1 cellular context compared by ENCODE assay signal in the genomic region with DNA sequence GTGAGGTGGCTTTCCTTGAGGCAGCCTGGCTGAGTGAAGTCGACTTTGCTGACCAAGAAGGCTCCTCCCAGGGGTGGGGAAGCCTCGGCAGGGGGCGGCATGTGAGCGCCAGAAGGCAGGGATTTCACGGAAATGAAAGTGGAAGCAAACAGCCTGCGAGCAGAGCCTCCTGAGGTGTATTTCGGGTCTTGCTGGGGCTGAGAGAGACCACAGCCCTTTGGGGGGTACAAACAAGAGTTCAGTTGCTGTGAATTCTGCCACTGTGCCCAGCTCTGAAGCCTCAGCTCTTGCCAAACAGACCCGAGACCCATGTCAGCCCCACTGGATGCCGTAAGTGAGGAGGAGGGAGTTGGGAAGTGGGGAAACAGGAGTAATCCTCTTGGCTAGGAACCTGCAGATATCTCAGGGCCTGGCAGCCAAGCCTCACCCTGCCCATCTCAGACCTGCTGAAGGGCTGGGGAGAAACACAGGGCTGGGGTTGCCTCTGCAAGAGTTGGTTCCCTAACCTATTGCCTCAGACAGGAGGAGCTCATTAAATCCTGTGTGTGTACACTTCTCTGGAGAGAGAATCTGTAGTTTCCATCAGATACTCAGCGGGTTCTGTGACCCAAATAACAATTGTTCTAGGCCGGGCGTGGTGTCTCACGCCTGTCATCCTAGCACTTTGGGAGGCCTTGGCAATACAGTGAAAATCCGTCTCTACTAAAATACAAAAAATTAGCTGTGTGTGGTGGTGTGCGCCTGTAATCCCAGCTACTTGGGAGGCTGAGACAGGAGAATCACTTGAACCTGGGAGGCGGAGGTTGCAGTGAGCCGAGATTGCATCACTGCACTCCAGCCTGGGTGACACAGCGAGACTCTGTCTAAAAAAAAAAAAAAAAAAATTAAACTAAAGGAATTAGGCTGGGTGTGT.
TF ChIP-seq lines count a peak whose summit lies in the region.

A gene (plus strand): TSS at position 146 of the 913 bp plus-strand sequence. CDS start 164 bp downstream, at position 310.

TF ChIP-seq in K562, 482 proteins besides CTCF, POLR2A, EP300 and RAD21 (continued from another document and continues in another):
- TF ChIP-seq, protein P1, sequence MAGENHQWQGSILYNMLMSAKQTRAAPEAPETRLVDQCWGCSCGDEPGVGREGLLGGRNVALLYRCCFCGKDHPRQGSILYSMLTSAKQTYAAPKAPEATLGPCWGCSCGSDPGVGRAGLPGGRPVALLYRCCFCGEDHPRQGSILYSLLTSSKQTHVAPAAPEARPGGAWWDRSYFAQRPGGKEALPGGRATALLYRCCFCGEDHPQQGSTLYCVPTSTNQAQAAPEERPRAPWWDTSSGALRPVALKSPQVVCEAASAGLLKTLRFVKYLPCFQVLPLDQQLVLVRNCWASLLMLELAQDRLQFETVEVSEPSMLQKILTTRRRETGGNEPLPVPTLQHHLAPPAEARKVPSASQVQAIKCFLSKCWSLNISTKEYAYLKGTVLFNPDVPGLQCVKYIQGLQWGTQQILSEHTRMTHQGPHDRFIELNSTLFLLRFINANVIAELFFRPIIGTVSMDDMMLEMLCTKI (IDR thresholded peaks at IDR 0.05; ENCODE audit: partially characterized antibody): no peak
- TF ChIP-seq ZNF41 (CRISPR knock-in tag; conservative IDR thresholded peaks at IDR 0.05) (no peak), ZKSCAN8 (CRISPR knock-in tag; IDR thresholded peaks at IDR 0.05) (no peak), ZNF785 (CRISPR knock-in tag; IDR thresholded peaks at IDR 0.05) (no peak), KDM2B (CRISPR knock-in tag; IDR thresholded peaks at IDR 0.05) (no peak), CREB1 (IDR thresholded peaks at IDR 0.05) (no peak), CREB1 (CRISPR knock-in tag; IDR thresholded peaks at IDR 0.05) (no peak), ARID1B (IDR thresholded peaks at IDR 0.05) (no peak), SMARCA4 (IDR thresholded peaks at IDR 0.05) (no peak), TCFL5 (CRISPR knock-in tag; conservative IDR thresholded peaks at IDR 0.05) (no peak), SPI1 (IDR thresholded peaks at IDR 0.05; ENCODE audit: borderline replicate concordance, low read depth, low read length) (no peak), HCFC1 (IDR thresholded peaks at IDR 0.05; ENCODE audit: low read depth, low read length) (peak; percentile 37; the same call in 1 of the 2 replicates), ADNP (tag; IDR thresholded peaks at IDR 0.05) (0 out of 2 replicates have a peak, but pooled peaks have one; percentile 48), RBM14 (IDR thresholded peaks at IDR 0.05; ENCODE audit: borderline replicate concordance, insufficient read depth, low read depth, low read length) (no peak), MECOM (CRISPR knock-in tag; IDR thresholded peaks at IDR 0.05) (no peak), PHF8 (IDR thresholded peaks at IDR 0.05; ENCODE audit: borderline replicate concordance, low read length) (peak; percentile 55; the same call in 1 of the 2 replicates), NCOA4 (IDR thresholded peaks at IDR 0.05; ENCODE audit: partially characterized antibody) (no peak), CAMTA2 (CRISPR knock-in tag; conservative IDR thresholded peaks at IDR 0.05) (no peak), HNRNPL (IDR thresholded peaks at IDR 0.05; ENCODE audit: low read depth, low read length) (no peak), ZFX (CRISPR knock-in tag; IDR thresholded peaks at IDR 0.05) (no peak), ZNF354B (CRISPR knock-in tag; IDR thresholded peaks at IDR 0.05) (no peak), U2AF1 (optimal IDR thresholded peaks at IDR 0.05; ENCODE audit: low read depth, low read length) (no peak), NCOR1 (IDR thresholded peaks at IDR 0.05) (no peak), MTA1 (IDR thresholded peaks at IDR 0.05; ENCODE audit: borderline replicate concordance) (no peak), BHLHE40 (IDR thresholded peaks at IDR 0.05; ENCODE audit: low read length) (peak; percentile 84), STAT5A (IDR thresholded peaks at IDR 0.05; ENCODE audit: borderline replicate concordance, low read length) (no peak), ZNF717 (CRISPR knock-in tag; IDR thresholded peaks at IDR 0.05) (no peak), SNRNP70 (optimal IDR thresholded peaks at IDR 0.05; ENCODE audit: low read depth, low read length) (no peak), CHD1 (IDR thresholded peaks at IDR 0.05; ENCODE audit: low read length) (no peak), TRIM24 (IDR thresholded peaks at IDR 0.05) (peak; percentile 78; a peak in 3 of 4 replicates), ESRRA (IDR thresholded peaks at IDR 0.05; ENCODE audit: borderline replicate concordance, low read depth) (peak; percentile 15; the same call in 1 of the 2 replicates), TAF1 (IDR thresholded peaks at IDR 0.05; ENCODE audit: control insufficient read depth, extremely low read depth, insufficient read depth, low read length, severe bottlenecking) (no peak), CREM (IDR thresholded peaks at IDR 0.05; ENCODE audit: low read depth) (0 out of 2 replicates have a peak, but pooled peaks have one; percentile 32), SAP30 (IDR thresholded peaks at IDR 0.05; ENCODE audit: borderline replicate concordance, insufficient read depth, low read depth, low read length, poor library complexity, severe bottlenecking) (peak; percentile 9), RBM22 (IDR thresholded peaks at IDR 0.05; ENCODE audit: low read depth, low read length, poor library complexity, severe bottlenecking) (no peak), ZFP1 (CRISPR knock-in tag; IDR thresholded peaks at IDR 0.05) (no peak), ZBTB8A (IDR thresholded peaks at IDR 0.05; ENCODE audit: partially characterized antibody) (no peak), ZNF24 (IDR thresholded peaks at IDR 0.05) (no peak), GABPB2 (CRISPR knock-in tag; conservative IDR thresholded peaks at IDR 0.05) (no peak), SMC3 (conservative IDR thresholded peaks at IDR 0.05; ENCODE audit: insufficient read depth, low read depth, low read length) (0 out of 2 replicates have a peak, but pooled peaks have one; percentile 35), ATF1 (CRISPR knock-in tag; IDR thresholded peaks at IDR 0.05) (no peak), ATF1 (tag; IDR thresholded peaks at IDR 0.05) (0 out of 2 replicates have a peak, but pooled peaks have one; percentile 18), MEIS2 (IDR thresholded peaks at IDR 0.05; ENCODE audit: partially characterized antibody) (no peak), DACH1 (IDR thresholded peaks at IDR 0.05; ENCODE audit: partially characterized antibody) (no peak), ZSCAN29 (IDR thresholded peaks at IDR 0.05) (no peak), ZNF764 (CRISPR knock-in tag; IDR thresholded peaks at IDR 0.05; ENCODE audit: low read depth) (no peak), RFX5 (IDR thresholded peaks at IDR 0.05; ENCODE audit: low read depth, low read length) (no peak), ETV1 (tag; conservative IDR thresholded peaks at IDR 0.05; ENCODE audit: low read depth) (no peak), CTBP1 (IDR thresholded peaks at IDR 0.05; ENCODE audit: borderline replicate concordance) (peak; percentile 32; the same call in 1 of the 2 replicates)
- TF ChIP-seq, protein P2, sequence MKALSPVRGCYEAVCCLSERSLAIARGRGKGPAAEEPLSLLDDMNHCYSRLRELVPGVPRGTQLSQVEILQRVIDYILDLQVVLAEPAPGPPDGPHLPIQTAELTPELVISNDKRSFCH (CRISPR knock-in tag; IDR thresholded peaks at IDR 0.05): no peak
- TF ChIP-seq, protein P2 (tag; IDR thresholded peaks at IDR 0.05): no peak
- TF ChIP-seq, protein P3, sequence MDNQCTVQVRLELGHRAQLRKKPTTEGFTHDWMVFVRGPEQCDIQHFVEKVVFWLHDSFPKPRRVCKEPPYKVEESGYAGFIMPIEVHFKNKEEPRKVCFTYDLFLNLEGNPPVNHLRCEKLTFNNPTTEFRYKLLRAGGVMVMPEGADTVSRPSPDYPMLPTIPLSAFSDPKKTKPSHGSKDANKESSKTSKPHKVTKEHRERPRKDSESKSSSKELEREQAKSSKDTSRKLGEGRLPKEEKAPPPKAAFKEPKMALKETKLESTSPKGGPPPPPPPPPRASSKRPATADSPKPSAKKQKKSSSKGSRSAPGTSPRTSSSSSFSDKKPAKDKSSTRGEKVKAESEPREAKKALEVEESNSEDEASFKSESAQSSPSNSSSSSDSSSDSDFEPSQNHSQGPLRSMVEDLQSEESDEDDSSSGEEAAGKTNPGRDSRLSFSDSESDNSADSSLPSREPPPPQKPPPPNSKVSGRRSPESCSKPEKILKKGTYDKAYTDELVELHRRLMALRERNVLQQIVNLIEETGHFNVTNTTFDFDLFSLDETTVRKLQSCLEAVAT (IDR thresholded peaks at IDR 0.05): no peak
- TF ChIP-seq, protein P4, sequence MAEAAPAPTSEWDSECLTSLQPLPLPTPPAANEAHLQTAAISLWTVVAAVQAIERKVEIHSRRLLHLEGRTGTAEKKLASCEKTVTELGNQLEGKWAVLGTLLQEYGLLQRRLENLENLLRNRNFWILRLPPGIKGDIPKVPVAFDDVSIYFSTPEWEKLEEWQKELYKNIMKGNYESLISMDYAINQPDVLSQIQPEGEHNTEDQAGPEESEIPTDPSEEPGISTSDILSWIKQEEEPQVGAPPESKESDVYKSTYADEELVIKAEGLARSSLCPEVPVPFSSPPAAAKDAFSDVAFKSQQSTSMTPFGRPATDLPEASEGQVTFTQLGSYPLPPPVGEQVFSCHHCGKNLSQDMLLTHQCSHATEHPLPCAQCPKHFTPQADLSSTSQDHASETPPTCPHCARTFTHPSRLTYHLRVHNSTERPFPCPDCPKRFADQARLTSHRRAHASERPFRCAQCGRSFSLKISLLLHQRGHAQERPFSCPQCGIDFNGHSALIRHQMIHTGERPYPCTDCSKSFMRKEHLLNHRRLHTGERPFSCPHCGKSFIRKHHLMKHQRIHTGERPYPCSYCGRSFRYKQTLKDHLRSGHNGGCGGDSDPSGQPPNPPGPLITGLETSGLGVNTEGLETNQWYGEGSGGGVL (CRISPR knock-in tag; IDR thresholded peaks at IDR 0.05): no peak
- TF ChIP-seq, protein P5, sequence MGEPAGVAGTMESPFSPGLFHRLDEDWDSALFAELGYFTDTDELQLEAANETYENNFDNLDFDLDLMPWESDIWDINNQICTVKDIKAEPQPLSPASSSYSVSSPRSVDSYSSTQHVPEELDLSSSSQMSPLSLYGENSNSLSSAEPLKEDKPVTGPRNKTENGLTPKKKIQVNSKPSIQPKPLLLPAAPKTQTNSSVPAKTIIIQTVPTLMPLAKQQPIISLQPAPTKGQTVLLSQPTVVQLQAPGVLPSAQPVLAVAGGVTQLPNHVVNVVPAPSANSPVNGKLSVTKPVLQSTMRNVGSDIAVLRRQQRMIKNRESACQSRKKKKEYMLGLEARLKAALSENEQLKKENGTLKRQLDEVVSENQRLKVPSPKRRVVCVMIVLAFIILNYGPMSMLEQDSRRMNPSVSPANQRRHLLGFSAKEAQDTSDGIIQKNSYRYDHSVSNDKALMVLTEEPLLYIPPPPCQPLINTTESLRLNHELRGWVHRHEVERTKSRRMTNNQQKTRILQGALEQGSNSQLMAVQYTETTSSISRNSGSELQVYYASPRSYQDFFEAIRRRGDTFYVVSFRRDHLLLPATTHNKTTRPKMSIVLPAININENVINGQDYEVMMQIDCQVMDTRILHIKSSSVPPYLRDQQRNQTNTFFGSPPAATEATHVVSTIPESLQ (CRISPR knock-in tag; IDR thresholded peaks at IDR 0.05): no peak
- TF ChIP-seq, protein P6, sequence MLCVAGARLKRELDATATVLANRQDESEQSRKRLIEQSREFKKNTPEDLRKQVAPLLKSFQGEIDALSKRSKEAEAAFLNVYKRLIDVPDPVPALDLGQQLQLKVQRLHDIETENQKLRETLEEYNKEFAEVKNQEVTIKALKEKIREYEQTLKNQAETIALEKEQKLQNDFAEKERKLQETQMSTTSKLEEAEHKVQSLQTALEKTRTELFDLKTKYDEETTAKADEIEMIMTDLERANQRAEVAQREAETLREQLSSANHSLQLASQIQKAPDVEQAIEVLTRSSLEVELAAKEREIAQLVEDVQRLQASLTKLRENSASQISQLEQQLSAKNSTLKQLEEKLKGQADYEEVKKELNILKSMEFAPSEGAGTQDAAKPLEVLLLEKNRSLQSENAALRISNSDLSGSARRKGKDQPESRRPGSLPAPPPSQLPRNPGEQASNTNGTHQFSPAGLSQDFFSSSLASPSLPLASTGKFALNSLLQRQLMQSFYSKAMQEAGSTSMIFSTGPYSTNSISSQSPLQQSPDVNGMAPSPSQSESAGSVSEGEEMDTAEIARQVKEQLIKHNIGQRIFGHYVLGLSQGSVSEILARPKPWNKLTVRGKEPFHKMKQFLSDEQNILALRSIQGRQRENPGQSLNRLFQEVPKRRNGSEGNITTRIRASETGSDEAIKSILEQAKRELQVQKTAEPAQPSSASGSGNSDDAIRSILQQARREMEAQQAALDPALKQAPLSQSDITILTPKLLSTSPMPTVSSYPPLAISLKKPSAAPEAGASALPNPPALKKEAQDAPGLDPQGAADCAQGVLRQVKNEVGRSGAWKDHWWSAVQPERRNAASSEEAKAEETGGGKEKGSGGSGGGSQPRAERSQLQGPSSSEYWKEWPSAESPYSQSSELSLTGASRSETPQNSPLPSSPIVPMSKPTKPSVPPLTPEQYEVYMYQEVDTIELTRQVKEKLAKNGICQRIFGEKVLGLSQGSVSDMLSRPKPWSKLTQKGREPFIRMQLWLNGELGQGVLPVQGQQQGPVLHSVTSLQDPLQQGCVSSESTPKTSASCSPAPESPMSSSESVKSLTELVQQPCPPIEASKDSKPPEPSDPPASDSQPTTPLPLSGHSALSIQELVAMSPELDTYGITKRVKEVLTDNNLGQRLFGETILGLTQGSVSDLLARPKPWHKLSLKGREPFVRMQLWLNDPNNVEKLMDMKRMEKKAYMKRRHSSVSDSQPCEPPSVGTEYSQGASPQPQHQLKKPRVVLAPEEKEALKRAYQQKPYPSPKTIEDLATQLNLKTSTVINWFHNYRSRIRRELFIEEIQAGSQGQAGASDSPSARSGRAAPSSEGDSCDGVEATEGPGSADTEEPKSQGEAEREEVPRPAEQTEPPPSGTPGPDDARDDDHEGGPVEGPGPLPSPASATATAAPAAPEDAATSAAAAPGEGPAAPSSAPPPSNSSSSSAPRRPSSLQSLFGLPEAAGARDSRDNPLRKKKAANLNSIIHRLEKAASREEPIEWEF (CRISPR knock-in tag; IDR thresholded peaks at IDR 0.05): no peak
- TF ChIP-seq, protein P7, sequence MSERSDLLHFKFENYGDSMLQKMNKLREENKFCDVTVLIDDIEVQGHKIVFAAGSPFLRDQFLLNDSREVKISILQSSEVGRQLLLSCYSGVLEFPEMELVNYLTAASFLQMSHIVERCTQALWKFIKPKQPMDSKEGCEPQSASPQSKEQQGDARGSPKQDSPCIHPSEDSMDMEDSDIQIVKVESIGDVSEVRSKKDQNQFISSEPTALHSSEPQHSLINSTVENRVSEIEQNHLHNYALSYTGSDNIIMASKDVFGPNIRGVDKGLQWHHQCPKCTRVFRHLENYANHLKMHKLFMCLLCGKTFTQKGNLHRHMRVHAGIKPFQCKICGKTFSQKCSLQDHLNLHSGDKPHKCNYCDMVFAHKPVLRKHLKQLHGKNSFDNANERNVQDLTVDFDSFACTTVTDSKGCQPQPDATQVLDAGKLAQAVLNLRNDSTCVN (CRISPR knock-in tag; IDR thresholded peaks at IDR 0.05): no peak
- TF ChIP-seq, protein P8, sequence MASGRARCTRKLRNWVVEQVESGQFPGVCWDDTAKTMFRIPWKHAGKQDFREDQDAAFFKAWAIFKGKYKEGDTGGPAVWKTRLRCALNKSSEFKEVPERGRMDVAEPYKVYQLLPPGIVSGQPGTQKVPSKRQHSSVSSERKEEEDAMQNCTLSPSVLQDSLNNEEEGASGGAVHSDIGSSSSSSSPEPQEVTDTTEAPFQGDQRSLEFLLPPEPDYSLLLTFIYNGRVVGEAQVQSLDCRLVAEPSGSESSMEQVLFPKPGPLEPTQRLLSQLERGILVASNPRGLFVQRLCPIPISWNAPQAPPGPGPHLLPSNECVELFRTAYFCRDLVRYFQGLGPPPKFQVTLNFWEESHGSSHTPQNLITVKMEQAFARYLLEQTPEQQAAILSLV (tag; IDR thresholded peaks at IDR 0.05): no peak
